ENCODE assay signal across 1 cellular context in genomic region chr20:25254986-25255680, GRCh38.
TF ChIP-seq lines count a peak whose summit lies in the region.

No MANE protein-coding gene starts in this region.

TF ChIP-seq in WTC11, 78 proteins besides CTCF, POLR2A, EP300 and RAD21 (continued from another document):
- TF ChIP-seq AR (CRISPR knock-in tag; IDR thresholded peaks at IDR 0.05) = no peak
- no peak for TF ChIP-seq CREM (CRISPR knock-in tag; IDR thresholded peaks at IDR 0.05)
- TF ChIP-seq ZNF281 (CRISPR knock-in tag; IDR thresholded peaks at IDR 0.05) = no peak
- TF ChIP-seq, protein P1, sequence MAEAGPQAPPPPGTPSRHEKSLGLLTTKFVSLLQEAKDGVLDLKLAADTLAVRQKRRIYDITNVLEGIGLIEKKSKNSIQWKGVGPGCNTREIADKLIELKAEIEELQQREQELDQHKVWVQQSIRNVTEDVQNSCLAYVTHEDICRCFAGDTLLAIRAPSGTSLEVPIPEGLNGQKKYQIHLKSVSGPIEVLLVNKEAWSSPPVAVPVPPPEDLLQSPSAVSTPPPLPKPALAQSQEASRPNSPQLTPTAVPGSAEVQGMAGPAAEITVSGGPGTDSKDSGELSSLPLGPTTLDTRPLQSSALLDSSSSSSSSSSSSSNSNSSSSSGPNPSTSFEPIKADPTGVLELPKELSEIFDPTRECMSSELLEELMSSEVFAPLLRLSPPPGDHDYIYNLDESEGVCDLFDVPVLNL (CRISPR knock-in tag; IDR thresholded peaks at IDR 0.05; ENCODE audit: borderline replicate concordance, low read depth) = no peak
- no peak for TF ChIP-seq FOXJ3 (CRISPR knock-in tag; IDR thresholded peaks at IDR 0.05; ENCODE audit: borderline replicate concordance)
- TF ChIP-seq AFF4 (CRISPR knock-in tag; IDR thresholded peaks at IDR 0.05; ENCODE audit: borderline replicate concordance) = no peak
- no peak for TF ChIP-seq MAX (CRISPR knock-in tag; IDR thresholded peaks at IDR 0.05)
- TF ChIP-seq ELF4 (CRISPR knock-in tag; IDR thresholded peaks at IDR 0.05; ENCODE audit: low read depth) = no peak
